Comparison of ENCODE assay signal across 27 cellular contexts in the genomic region with DNA sequence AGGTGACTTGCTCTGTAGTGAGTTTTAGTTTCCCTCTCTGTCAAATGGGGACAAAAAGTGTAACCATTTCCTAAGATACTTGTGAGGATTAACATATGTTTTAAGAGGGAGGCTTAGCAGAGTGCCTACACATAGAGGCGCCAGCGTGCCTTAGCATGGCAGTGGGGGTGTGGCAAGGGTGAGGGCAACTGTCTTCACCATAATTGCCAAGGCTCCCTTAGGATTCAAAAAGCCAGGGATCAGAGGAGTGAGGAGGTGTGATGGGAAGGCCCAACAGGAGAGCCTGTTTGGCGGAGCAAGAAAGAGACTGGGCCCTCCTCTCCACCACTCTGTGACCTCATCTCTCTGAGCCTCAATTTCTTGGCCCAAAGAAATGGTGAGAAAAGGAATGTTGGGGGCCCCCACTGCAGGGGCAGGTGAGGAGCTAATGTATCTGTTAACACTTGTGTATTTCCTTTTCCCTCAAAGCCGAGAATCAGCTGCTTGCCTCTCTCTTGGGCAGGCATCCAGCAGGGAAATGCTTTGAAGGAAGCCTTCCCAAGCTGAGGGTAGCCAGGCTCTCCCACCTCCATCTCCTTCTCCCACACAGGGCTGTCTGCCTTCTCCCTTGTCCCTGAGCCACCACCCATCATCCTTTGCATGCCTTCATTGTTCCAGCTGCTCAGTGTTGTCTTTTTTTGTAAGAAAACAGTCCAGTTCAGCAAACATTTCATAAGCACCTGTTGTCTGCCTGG.
DNase-seq lines count a peak whose midpoint lies in the region; ATAC-seq and TF ChIP-seq lines count a peak whose summit lies in the region.
"Had no signal": no experiment of that assay in that cellular context is flagged by ENCODE, and none has a peak within 500 bp of the region (broad histone marks: within the 10 kb centered on the region; RNA-seq: fewer than 3 reads in every experiment).

No MANE protein-coding gene starts in this region.

- H3K27ac Mint-ChIP-seq in activated naive CD8-positive, alpha-beta T cell treated with anti-CD3 and anti-CD28 coated beads, Interleukin-2, amount 50 U/mL, for 24 hours = peak overlapping the region; percentile 38
- no peak overlapping the region for H3K27ac Mint-ChIP-seq in activated naive CD8-positive, alpha-beta T cell treated with anti-CD3 and anti-CD28 coated beads for 36 hours
- H3K27ac Mint-ChIP-seq: activated naive CD4-positive, alpha-beta T cell treated with anti-CD3 and anti-CD28 coated beads, Interleukin-2, amount 50 U/mL, for 24 hours; HFFc6 had no signal

- H2AFZ ChIP-seq in osteoblast (ENCODE audit: low read length) = no peak overlapping the region

- H3K4me2 ChIP-seq in osteoblast (ENCODE audit: insufficient read depth, low read length) = no peak overlapping the region
- H3K4me2 ChIP-seq: A549, SK-N-SH had no signal

- peaks cover 3% of the 10 kb centered on the region for H3K27me3 Mint-ChIP-seq in activated naive CD8-positive, alpha-beta T cell treated with anti-CD3 and anti-CD28 coated beads, Interleukin-2, amount 50 U/mL, for 24 hours
- H3K27me3 Mint-ChIP-seq in activated naive CD8-positive, alpha-beta T cell treated with anti-CD3 and anti-CD28 coated beads for 36 hours = no peaks in the 10 kb centered on the region
- H3K27me3 Mint-ChIP-seq: activated naive CD4-positive, alpha-beta T cell treated with anti-CD3 and anti-CD28 coated beads, Interleukin-2, amount 50 U/mL, for 24 hours had no signal

- no peak overlapping the region for H3K4me3 ChIP-seq in esophagus muscularis mucosa
- H3K4me3 ChIP-seq in osteoblast (ENCODE audit: insufficient read depth, low read length) = no peak overlapping the region
- no peak overlapping the region for H3K4me3 ChIP-seq in upper lobe of right lung
- H3K4me3 ChIP-seq: A549, body of pancreas, colonic mucosa had no signal

- H3K4me1 ChIP-seq in esophagus muscularis mucosa = peaks cover 98 to 99% (median 98%) of the 10 kb centered on the region in 4 donors
- H3K4me1 ChIP-seq in osteoblast (ENCODE audit: insufficient read depth, low read length) = peaks cover 12% of the 10 kb centered on the region
- H3K4me1 ChIP-seq in upper lobe of right lung = peaks cover 67% of the 10 kb centered on the region
- H3K4me1 ChIP-seq: A549 had no signal

- peak overlapping the region; percentile 13 to 84 (median 64) for H3K27ac ChIP-seq in esophagus muscularis mucosa (replicated peaks in 1 of 4)
- H3K27ac ChIP-seq in osteoblast (ENCODE audit: low read depth, low read length) = no peak overlapping the region
- peak overlapping the region; percentile 30 for H3K27ac ChIP-seq in upper lobe of right lung
- H3K27ac ChIP-seq: A549, body of pancreas, C4-2B, colonic mucosa had no signal

- no peak overlapping the region for H3K4me3 Mint-ChIP-seq in activated naive CD8-positive, alpha-beta T cell treated with anti-CD3 and anti-CD28 coated beads, Interleukin-2, amount 50 U/mL, for 24 hours
- H3K4me3 Mint-ChIP-seq in activated naive CD8-positive, alpha-beta T cell treated with anti-CD3 and anti-CD28 coated beads for 36 hours = no peak overlapping the region
- H3K4me3 Mint-ChIP-seq: activated naive CD4-positive, alpha-beta T cell treated with anti-CD3 and anti-CD28 coated beads, Interleukin-2, amount 50 U/mL, for 24 hours; HFFc6 had no signal

- H3K9me3 ChIP-seq in esophagus muscularis mucosa = no peaks in the 10 kb centered on the region
- no peaks in the 10 kb centered on the region for H3K9me3 ChIP-seq in osteoblast (ENCODE audit: low read depth, low read length)
- no peaks in the 10 kb centered on the region for H3K9me3 ChIP-seq in upper lobe of right lung
- H3K9me3 ChIP-seq: A549, body of pancreas, colonic mucosa, SK-N-SH had no signal

- H4K20me1 ChIP-seq in osteoblast (ENCODE audit: insufficient read depth, low read length) = peaks cover 3% of the 10 kb centered on the region

- no peaks in the 10 kb centered on the region for H3K36me3 Mint-ChIP-seq in activated naive CD8-positive, alpha-beta T cell treated with anti-CD3 and anti-CD28 coated beads, Interleukin-2, amount 50 U/mL, for 24 hours (ENCODE audit: low read depth)
- H3K36me3 Mint-ChIP-seq in activated naive CD8-positive, alpha-beta T cell treated with anti-CD3 and anti-CD28 coated beads for 36 hours = no peaks in the 10 kb centered on the region
- H3K36me3 Mint-ChIP-seq: activated naive CD4-positive, alpha-beta T cell treated with anti-CD3 and anti-CD28 coated beads, Interleukin-2, amount 50 U/mL, for 24 hours had no signal

- 72% methylated on average over 4 of the region's 4 CpGs for WGBS in esophagus muscularis mucosa

- no peak for TF ChIP-seq CTCF in esophagus muscularis mucosa (IDR thresholded peaks at IDR 0.05)
- TF ChIP-seq CTCF in osteoblast (IDR thresholded peaks at IDR 0.05; ENCODE audit: extremely low read depth, low read depth, low read length) = no peak
- TF ChIP-seq CTCF in upper lobe of right lung (IDR thresholded peaks at IDR 0.05) = no peak

- H3K9me3 Mint-ChIP-seq in activated naive CD8-positive, alpha-beta T cell treated with anti-CD3 and anti-CD28 coated beads, Interleukin-2, amount 50 U/mL, for 24 hours = no peaks in the 10 kb centered on the region
- no peaks in the 10 kb centered on the region for H3K9me3 Mint-ChIP-seq in activated naive CD8-positive, alpha-beta T cell treated with anti-CD3 and anti-CD28 coated beads for 36 hours
- H3K9me3 Mint-ChIP-seq: activated naive CD4-positive, alpha-beta T cell treated with anti-CD3 and anti-CD28 coated beads, Interleukin-2, amount 50 U/mL, for 24 hours; HFFc6 had no signal

- no peaks in the 10 kb centered on the region for H3K27me3 ChIP-seq in esophagus muscularis mucosa
- H3K27me3 ChIP-seq in osteoblast (ENCODE audit: insufficient read depth, low read length) = no peaks in the 10 kb centered on the region
- no peaks in the 10 kb centered on the region for H3K27me3 ChIP-seq in upper lobe of right lung
- H3K27me3 ChIP-seq: body of pancreas, colonic mucosa had no signal

- no peak for TF ChIP-seq EP300 in esophagus muscularis mucosa (IDR thresholded peaks at IDR 0.05)

- DNase-seq in activated naive CD8-positive, alpha-beta T cell treated with anti-CD3 and anti-CD28 coated beads, Interleukin-2, amount 50 U/mL, for 24 hours = no peak
- no peak for DNase-seq in activated naive CD8-positive, alpha-beta T cell treated with anti-CD3 and anti-CD28 coated beads for 36 hours
- no peak for DNase-seq in esophagus muscularis mucosa (ENCODE audit: extremely low spot score)
- DNase-seq in osteoblast (ENCODE audit: insufficient read length, low spot score, missing footprints) = peak; percentile 57
- DNase-seq in upper lobe of right lung = no peak
- no peak for DNase-seq in left lobe of liver (ENCODE audit: low spot score)
- no peak for DNase-seq in activated gamma-delta T cell (lab: John Stamatoyannopoulos, UW)
- DNase-seq: activated T-cell treated with anti-CD3 and anti-CD28 coated beads, Interleukin-2, amount 50 U/mL, for 48 hours; colonic mucosa; DMS153; foreskin fibroblast; GDM1; HFFc6; kidney glomerular epithelial cell; NCI-H1694; NCI-H226; nucleus accumbens; SK-N-SH; stimulated activated CD4-positive, alpha-beta T cell treated with anti-CD3 and anti-CD28 coated beads, Interleukin-1b, Interleukin-23, amount 100 ng/mL, for 48 hours; stimulated activated naive CD4-positive, alpha-beta T cell treated with Interleukin-2 at 50 U/mL for 16 hours; T-helper 9 cell had no signal

- peaks cover 3% of the 10 kb centered on the region for H3K4me1 Mint-ChIP-seq in activated naive CD8-positive, alpha-beta T cell treated with anti-CD3 and anti-CD28 coated beads, Interleukin-2, amount 50 U/mL, for 24 hours
- H3K4me1 Mint-ChIP-seq in activated naive CD8-positive, alpha-beta T cell treated with anti-CD3 and anti-CD28 coated beads for 36 hours = no peaks in the 10 kb centered on the region
- H3K4me1 Mint-ChIP-seq: activated naive CD4-positive, alpha-beta T cell treated with anti-CD3 and anti-CD28 coated beads, Interleukin-2, amount 50 U/mL, for 24 hours had no signal

- H3K36me3 ChIP-seq in esophagus muscularis mucosa (no peaks in the 10 kb centered on the region), osteoblast (ENCODE audit: insufficient read depth, low read length) (no peaks in the 10 kb centered on the region), upper lobe of right lung (no peaks in the 10 kb centered on the region)
- H3K36me3 ChIP-seq: colonic mucosa had no signal

- ATAC-seq in activated naive CD8-positive, alpha-beta T cell treated with anti-CD3 and anti-CD28 coated beads, Interleukin-2, amount 50 U/mL, for 24 hours = no peak
- ATAC-seq in upper lobe of right lung (no peak), left lobe of liver (no peak), HG03571 (IDR thresholded peaks at IDR 0.05; ENCODE audit: unreplicated experiment) (no peak)
- ATAC-seq: A549; activated CD4-positive, CD25-positive, alpha-beta regulatory T cell treated with anti-CD3 and anti-CD28 coated beads, Interleukin-2, amount 50 U/mL, for 24 hours; body of pancreas had no signal

- no peak for TF ChIP-seq POLR2A in esophagus muscularis mucosa (IDR thresholded peaks at IDR 0.05; ENCODE audit: low read depth)

- intact Hi-C loops in esophagus muscularis mucosa (cut with DNase I) = no loop called here
- intact Hi-C loops in upper lobe of right lung (cut with DNase I) = no loop called here

- peaks cover 21% of the 10 kb centered on the region for H3K79me2 ChIP-seq in osteoblast (ENCODE audit: insufficient read depth, low read length)
